In genomic region chr19:11239377-11240000, GRCh38 we compare ENCODE assay signal across 33 cellular contexts. TPM values are rescaled to one million over a fixed set of nuclear protein-coding genes. Genes with fewer than 3 reads are reported as not detected.
"Had no signal": no experiment of that assay in that cellular context is flagged by ENCODE, and none has a peak within 500 bp of the region (broad histone marks: within the 10 kb centered on the region; RNA-seq: fewer than 3 reads in every experiment).

Gene ANGPTL8 (plus strand): TSS chr19:11239619. CDS start chr19:11239638, 19 bp downstream.

- H3K27ac ChIP-seq: ascending aorta, body of pancreas, SK-N-MC had no signal

- H3K4me3 ChIP-seq: ascending aorta, body of pancreas, K562, SK-N-MC had no signal

- H3K4me1 Mint-ChIP-seq: activated CD4-positive, alpha-beta T cell treated with anti-CD3 and anti-CD28 coated beads, Interleukin-2, amount 10 ng/mL, durations not matched to agents 24 days and 14 days had no signal

- ATAC-seq: activated CD8-positive, alpha-beta memory T cell treated with anti-CD3 and anti-CD28 coated beads, Interleukin-2, amount 10 ng/mL, durations not matched to agents 7 days and 5 days; body of pancreas; K562; Panc1; Right ventricle myocardium inferior; T-cell had no signal

- H3K27ac Mint-ChIP-seq: activated CD4-positive, alpha-beta T cell treated with anti-CD3 and anti-CD28 coated beads, Interleukin-2, amount 10 ng/mL, durations not matched to agents 24 days and 14 days; activated CD8-positive, alpha-beta memory T cell treated with anti-CD3 and anti-CD28 coated beads, Interleukin-2, amount 10 ng/mL, durations not matched to agents 7 days and 5 days; activated naive CD4-positive, alpha-beta T cell treated with anti-CD3 and anti-CD28 coated beads, Interleukin-2, amount 50 U/mL, for 24 hours; activated T-cell treated with anti-CD3 and anti-CD28 coated beads, Interleukin-2, amount 50 U/mL, for 24 hours; activated T-helper 1 cell treated with anti-CD3 and anti-CD28 coated beads, Interleukin-12 subunit alpha, Interleukin-12 subunit beta, Interleukin-2, Interleukin-4 antibody, amounts not matched to agents 30 ng/mL and 10 ng/mL and 1 ng/mL, durations not matched to agents 14 hours and 24 hours and 36 hours; T-cell had no signal

- FAIRE-seq: bronchial epithelial cell, K562, TTC549 had no signal

- H3K9me3 ChIP-seq: ascending aorta, body of pancreas had no signal

- DNase-seq: activated CD4-positive, alpha-beta T cell treated with anti-CD3 and anti-CD28 coated beads, Interleukin-2, amount 10 ng/mL, durations not matched to agents 24 days and 14 days; activated CD4-positive, alpha-beta T cell treated with anti-CD3 and anti-CD28 coated beads, Interleukin-2, amount 50 U/mL, for 48 hours; activated CD4-positive, CD25-positive, alpha-beta regulatory T cell treated with anti-CD3 and anti-CD28 coated beads, Interleukin-2, amount 50 U/mL, for 72 hours; activated CD8-positive, alpha-beta memory T cell treated with anti-CD3 and anti-CD28 coated beads, Interleukin-2, amount 10 ng/mL, durations not matched to agents 7 days and 5 days; activated effector memory CD4-positive, alpha-beta T cell treated with Interleukin-2 at 50 U/mL for 16 hours; activated naive CD4-positive, alpha-beta T cell; activated T-cell treated with anti-CD3 and anti-CD28 coated beads, Interleukin-2, amount 50 U/mL, for 24 hours; amniotic stem cell; body of pancreas; Karpas-422; MM.1S; NCI-H1105; NCI-H1436; NCI-H1694 treated with DMSO at 0.1 percent for 48 hours; NCI-H2029 treated with DMSO at 0.1 percent for 48 hours; NCI-H345; NCI-H510A treated with DMSO at 0.1 percent for 48 hours; NCI-H69; NK-92 treated with Interleukin-12 subunit alpha and Interleukin-12 subunit beta, amount 100 ng/mL, for 24 hours; OCI-M1; RPMI8226; T-cell; T-helper 2 cell; T1000 had no signal

- H3K27me3 ChIP-seq: ascending aorta, body of pancreas had no signal

- H3K36me3 Mint-ChIP-seq: activated CD8-positive, alpha-beta memory T cell treated with anti-CD3 and anti-CD28 coated beads, Interleukin-2, amount 10 ng/mL, durations not matched to agents 7 days and 5 days; T-cell had no signal

- H3K9me3 Mint-ChIP-seq: activated naive CD4-positive, alpha-beta T cell treated with anti-CD3 and anti-CD28 coated beads, Interleukin-2, amount 50 U/mL, for 24 hours had no signal

- H3K4me3 Mint-ChIP-seq: activated CD4-positive, alpha-beta T cell treated with anti-CD3 and anti-CD28 coated beads, Interleukin-2, amount 10 ng/mL, durations not matched to agents 24 days and 14 days; activated CD8-positive, alpha-beta memory T cell treated with anti-CD3 and anti-CD28 coated beads, Interleukin-2, amount 10 ng/mL, durations not matched to agents 7 days and 5 days; activated naive CD4-positive, alpha-beta T cell treated with anti-CD3 and anti-CD28 coated beads, Interleukin-2, amount 50 U/mL, for 24 hours; activated T-cell treated with anti-CD3 and anti-CD28 coated beads, Interleukin-2, amount 50 U/mL, for 24 hours; activated T-helper 1 cell treated with anti-CD3 and anti-CD28 coated beads, Interleukin-12 subunit alpha, Interleukin-12 subunit beta, Interleukin-2, Interleukin-4 antibody, amounts not matched to agents 30 ng/mL and 10 ng/mL and 1 ng/mL, durations not matched to agents 14 hours and 24 hours and 36 hours; T-cell had no signal

RNA-seq across cellular contexts. Expression of gene ANGPTL8, which starts in this region (rescaled TPM):
- total RNA-seq: activated CD4-positive, alpha-beta T cell treated with anti-CD3 and anti-CD28 coated beads, Interleukin-2, amount 10 ng/mL, durations not matched to agents 24 days and 14 days; activated CD8-positive, alpha-beta memory T cell treated with anti-CD3 and anti-CD28 coated beads, Interleukin-2, amount 10 ng/mL, durations not matched to agents 7 days and 5 days; activated T-helper 1 cell treated with anti-CD3 and anti-CD28 coated beads, Interleukin-12 subunit alpha, Interleukin-12 subunit beta, Interleukin-2, Interleukin-4 antibody, amounts not matched to agents 30 ng/mL and 10 ng/mL and 1 ng/mL, durations not matched to agents 14 hours and 24 hours and 36 hours; ascending aorta; body of pancreas; bronchial epithelial cell; K562; T-cell had no signal
- polyA plus RNA-seq: K562 had no signal
